Comparison of ENCODE assay signal across 2 cellular contexts in the genomic region with DNA sequence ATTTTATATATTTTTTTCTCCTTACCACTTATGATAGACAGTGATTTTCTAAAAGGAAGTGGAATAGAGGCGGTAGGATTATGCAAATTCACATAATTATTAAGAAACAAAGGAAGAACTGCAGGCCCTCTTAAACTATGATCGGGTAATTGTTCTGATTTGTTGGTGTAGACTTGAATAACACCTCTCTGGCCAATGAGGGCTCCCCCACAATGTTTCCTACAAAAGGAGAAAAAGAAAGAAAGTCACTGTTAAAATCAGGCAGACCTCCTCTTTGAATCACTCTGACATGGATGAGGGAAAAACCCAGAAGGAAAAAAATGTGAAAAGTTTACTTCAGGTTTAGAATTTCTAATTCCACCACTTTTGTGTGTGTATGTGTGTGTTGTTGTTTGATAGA.
TF ChIP-seq lines count a peak whose summit lies in the region.

No MANE protein-coding gene starts in this region.

TF ChIP-seq in GM23338, 12 proteins besides CTCF, POLR2A, EP300 and RAD21 (continued from another document):
- TF ChIP-seq, protein P1, sequence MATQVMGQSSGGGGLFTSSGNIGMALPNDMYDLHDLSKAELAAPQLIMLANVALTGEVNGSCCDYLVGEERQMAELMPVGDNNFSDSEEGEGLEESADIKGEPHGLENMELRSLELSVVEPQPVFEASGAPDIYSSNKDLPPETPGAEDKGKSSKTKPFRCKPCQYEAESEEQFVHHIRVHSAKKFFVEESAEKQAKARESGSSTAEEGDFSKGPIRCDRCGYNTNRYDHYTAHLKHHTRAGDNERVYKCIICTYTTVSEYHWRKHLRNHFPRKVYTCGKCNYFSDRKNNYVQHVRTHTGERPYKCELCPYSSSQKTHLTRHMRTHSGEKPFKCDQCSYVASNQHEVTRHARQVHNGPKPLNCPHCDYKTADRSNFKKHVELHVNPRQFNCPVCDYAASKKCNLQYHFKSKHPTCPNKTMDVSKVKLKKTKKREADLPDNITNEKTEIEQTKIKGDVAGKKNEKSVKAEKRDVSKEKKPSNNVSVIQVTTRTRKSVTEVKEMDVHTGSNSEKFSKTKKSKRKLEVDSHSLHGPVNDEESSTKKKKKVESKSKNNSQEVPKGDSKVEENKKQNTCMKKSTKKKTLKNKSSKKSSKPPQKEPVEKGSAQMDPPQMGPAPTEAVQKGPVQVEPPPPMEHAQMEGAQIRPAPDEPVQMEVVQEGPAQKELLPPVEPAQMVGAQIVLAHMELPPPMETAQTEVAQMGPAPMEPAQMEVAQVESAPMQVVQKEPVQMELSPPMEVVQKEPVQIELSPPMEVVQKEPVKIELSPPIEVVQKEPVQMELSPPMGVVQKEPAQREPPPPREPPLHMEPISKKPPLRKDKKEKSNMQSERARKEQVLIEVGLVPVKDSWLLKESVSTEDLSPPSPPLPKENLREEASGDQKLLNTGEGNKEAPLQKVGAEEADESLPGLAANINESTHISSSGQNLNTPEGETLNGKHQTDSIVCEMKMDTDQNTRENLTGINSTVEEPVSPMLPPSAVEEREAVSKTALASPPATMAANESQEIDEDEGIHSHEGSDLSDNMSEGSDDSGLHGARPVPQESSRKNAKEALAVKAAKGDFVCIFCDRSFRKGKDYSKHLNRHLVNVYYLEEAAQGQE (IDR thresholded peaks at IDR 0.05; ENCODE audit: unreplicated experiment): no peak
- TF ChIP-seq POLR2AphosphoS5 (IDR thresholded peaks at IDR 0.05; ENCODE audit: low read depth) (no peak), JUNB (IDR thresholded peaks at IDR 0.05; ENCODE audit: unreplicated experiment) (no peak), EZH2phosphoT487 (IDR thresholded peaks at IDR 0.05; ENCODE audit: unreplicated experiment) (no peak), ZNF462 (CRISPR knock-in tag; IDR thresholded peaks at IDR 0.05) (no peak), CREB1 (CRISPR knock-in tag; IDR thresholded peaks at IDR 0.05; ENCODE audit: low read depth) (no peak)

TF ChIP-seq in WTC11, 78 proteins besides CTCF, POLR2A, EP300 and RAD21 (continued from another document):
- TF ChIP-seq, protein P2, sequence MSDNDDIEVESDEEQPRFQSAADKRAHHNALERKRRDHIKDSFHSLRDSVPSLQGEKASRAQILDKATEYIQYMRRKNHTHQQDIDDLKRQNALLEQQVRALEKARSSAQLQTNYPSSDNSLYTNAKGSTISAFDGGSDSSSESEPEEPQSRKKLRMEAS (CRISPR knock-in tag; IDR thresholded peaks at IDR 0.05): no peak
- TF ChIP-seq TEAD4 (CRISPR knock-in tag; IDR thresholded peaks at IDR 0.05) (no peak), ZNF317 (CRISPR knock-in tag; IDR thresholded peaks at IDR 0.05; ENCODE audit: borderline replicate concordance, low read depth) (no peak), ZNF232 (CRISPR knock-in tag; IDR thresholded peaks at IDR 0.05) (no peak), MYBL2 (CRISPR knock-in tag; IDR thresholded peaks at IDR 0.05) (no peak), SP1 (CRISPR knock-in tag; conservative IDR thresholded peaks at IDR 0.05) (no peak), NR2C2 (CRISPR knock-in tag; IDR thresholded peaks at IDR 0.05) (no peak), ZNF138 (CRISPR knock-in tag; conservative IDR thresholded peaks at IDR 0.05) (no peak), NR3C1 (CRISPR knock-in tag; conservative IDR thresholded peaks at IDR 0.05; ENCODE audit: low read depth) (no peak)
- TF ChIP-seq, protein P3, sequence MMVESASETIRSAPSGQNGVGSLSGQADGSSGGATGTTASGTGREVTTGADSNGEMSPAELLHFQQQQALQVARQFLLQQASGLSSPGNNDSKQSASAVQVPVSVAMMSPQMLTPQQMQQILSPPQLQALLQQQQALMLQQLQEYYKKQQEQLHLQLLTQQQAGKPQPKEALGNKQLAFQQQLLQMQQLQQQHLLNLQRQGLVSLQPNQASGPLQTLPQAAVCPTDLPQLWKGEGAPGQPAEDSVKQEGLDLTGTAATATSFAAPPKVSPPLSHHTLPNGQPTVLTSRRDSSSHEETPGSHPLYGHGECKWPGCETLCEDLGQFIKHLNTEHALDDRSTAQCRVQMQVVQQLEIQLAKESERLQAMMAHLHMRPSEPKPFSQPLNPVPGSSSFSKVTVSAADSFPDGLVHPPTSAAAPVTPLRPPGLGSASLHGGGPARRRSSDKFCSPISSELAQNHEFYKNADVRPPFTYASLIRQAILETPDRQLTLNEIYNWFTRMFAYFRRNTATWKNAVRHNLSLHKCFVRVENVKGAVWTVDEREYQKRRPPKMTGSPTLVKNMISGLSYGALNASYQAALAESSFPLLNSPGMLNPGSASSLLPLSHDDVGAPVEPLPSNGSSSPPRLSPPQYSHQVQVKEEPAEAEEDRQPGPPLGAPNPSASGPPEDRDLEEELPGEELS (CRISPR knock-in tag; IDR thresholded peaks at IDR 0.05): no peak
- TF ChIP-seq, protein P4, sequence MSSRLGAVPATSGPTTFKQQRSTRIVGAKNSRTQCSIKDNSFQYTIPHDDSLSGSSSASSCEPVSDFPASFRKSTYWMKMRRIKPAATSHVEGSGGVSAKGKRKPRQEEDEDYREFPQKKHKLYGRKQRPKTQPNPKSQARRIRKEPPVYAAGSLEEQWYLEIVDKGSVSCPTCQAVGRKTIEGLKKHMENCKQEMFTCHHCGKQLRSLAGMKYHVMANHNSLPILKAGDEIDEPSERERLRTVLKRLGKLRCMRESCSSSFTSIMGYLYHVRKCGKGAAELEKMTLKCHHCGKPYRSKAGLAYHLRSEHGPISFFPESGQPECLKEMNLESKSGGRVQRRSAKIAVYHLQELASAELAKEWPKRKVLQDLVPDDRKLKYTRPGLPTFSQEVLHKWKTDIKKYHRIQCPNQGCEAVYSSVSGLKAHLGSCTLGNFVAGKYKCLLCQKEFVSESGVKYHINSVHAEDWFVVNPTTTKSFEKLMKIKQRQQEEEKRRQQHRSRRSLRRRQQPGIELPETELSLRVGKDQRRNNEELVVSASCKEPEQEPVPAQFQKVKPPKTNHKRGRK (CRISPR knock-in tag; IDR thresholded peaks at IDR 0.05; ENCODE audit: borderline replicate concordance): no peak
- TF ChIP-seq, protein P5, sequence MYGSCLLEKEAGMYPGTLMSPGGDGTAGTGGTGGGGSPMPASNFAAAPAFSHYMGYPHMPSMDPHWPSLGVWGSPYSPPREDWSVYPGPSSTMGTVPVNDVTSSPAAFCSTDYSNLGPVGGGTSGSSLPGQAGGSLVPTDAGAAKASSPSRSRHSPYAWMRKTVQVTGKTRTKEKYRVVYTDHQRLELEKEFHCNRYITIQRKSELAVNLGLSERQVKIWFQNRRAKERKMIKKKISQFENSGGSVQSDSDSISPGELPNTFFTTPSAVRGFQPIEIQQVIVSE (CRISPR knock-in tag; IDR thresholded peaks at IDR 0.05; ENCODE audit: borderline replicate concordance): no peak
